ENCODE assay signal across 12 cellular contexts in the genomic region with DNA sequence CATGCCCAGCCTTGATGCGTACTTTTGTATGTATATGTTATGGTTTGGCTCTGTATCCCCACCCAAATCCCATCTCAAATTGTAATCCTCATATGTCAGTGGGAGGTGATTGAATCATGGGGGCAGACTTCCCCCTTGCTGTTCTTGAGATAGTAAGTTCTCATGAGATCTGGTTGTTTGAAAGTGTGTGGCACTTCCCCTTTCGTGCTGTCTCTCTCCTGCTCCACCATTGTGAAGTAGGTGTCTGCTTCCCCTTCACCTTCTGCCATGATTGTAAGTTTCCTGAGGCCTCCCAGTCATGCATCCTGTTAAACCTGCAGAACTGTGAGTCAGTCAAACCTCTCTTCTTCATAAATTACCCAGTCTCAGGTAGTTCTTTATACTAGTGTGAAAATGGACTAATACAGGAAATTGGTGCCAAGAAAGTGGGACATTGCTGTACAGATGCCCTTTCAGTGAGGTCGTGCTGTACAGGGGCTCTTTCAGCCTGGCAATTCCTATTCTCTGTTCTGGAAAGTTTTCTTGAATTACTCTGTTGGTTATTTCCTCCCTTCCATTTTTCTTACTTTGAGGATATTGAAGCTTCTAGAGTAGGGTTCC. TPM values are rescaled to one million over a fixed set of nuclear protein-coding genes. Genes with fewer than 3 reads are reported as not detected.
DNase-seq lines count a peak whose midpoint lies in the region; ATAC-seq and TF ChIP-seq lines count a peak whose summit lies in the region.
"Had no signal": no experiment of that assay in that cellular context is flagged by ENCODE, and none has a peak within 500 bp of the region (broad histone marks: within the 10 kb centered on the region; RNA-seq: fewer than 3 reads in every experiment).

No MANE protein-coding gene starts in this region.

- CTCF ChIA-PET in OCI-LY7 (lab: Charles Lee; ENCODE audit: unreplicated experiment), result no interaction called here

- peaks cover 18% of the 10 kb centered on the region for H3K4me1 ChIP-seq in OCI-LY7 (ENCODE audit: insufficient read depth, low read length, poor library complexity, severe bottlenecking)
- H3K4me1 ChIP-seq: colonic mucosa had no signal

- H4K20me1 ChIP-seq in OCI-LY7 (ENCODE audit: insufficient read depth, low read length), result peaks cover 17% of the 10 kb centered on the region; the same call in 1 of the 2 replicates

- BruUV-seq in OCI-LY7 (replicated peaks; lab: Mats Ljungman, UMichigan), result no TSS peak

- H3K9me3 ChIP-seq in OCI-LY7 (ENCODE audit: low read length), result no peaks in the 10 kb centered on the region
- H3K9me3 ChIP-seq: colonic mucosa had no signal

- H3K4me2 ChIP-seq in OCI-LY7 (ENCODE audit: low read length), result no peak overlapping the region

- POLR2A ChIA-PET in OCI-LY7 (lab: Charles Lee), result interaction anchor here (0.6 to 1.2 kb wide), 3 partner anchors 63 to 1791 kb away, joined by 3 to 4 read pairs (median 4); no protein-coding TSS in a partner anchor

- intact Hi-C loops in OCI-LY7 (cut with micrococcal nuclease; ENCODE audit: unreplicated experiment), result no loop called here

- H3K9me2 ChIP-seq in OCI-LY7 (ENCODE audit: insufficient read depth, low read length), result no peaks in the 10 kb centered on the region

- H3K36me3 ChIP-seq in OCI-LY7 (ENCODE audit: insufficient read depth, low read length), result peaks cover 53% of the 10 kb centered on the region
- H3K36me3 ChIP-seq: colonic mucosa had no signal

- ATAC-seq in GM18867 (IDR thresholded peaks at IDR 0.05; ENCODE audit: unreplicated experiment), result peak; percentile 45
- no peak for ATAC-seq in central memory CD8-positive, alpha-beta T cell (replicated peaks; ENCODE audit: extremely low read depth, poor library complexity, severe bottlenecking)

- H3K27ac ChIP-seq in 22Rv1 (peak overlapping the region; percentile 33; the same call in 1 of the 2 replicates), OCI-LY7 (ENCODE audit: low read depth, low read length, poor library complexity, severe bottlenecking) (no peak overlapping the region)
- H3K27ac ChIP-seq: colonic mucosa had no signal

- peaks cover 61% of the 10 kb centered on the region for H3K4me1 Mint-ChIP-seq in central memory CD8-positive, alpha-beta T cell

- peak overlapping the region; percentile 79 for H3K27ac Mint-ChIP-seq in central memory CD8-positive, alpha-beta T cell (ENCODE audit: low read depth)

- no peak overlapping the region for H3K4me3 ChIP-seq in OCI-LY7 (ENCODE audit: low read depth, low read length, poor library complexity, severe bottlenecking)
- H3K4me3 ChIP-seq: colonic mucosa had no signal

- H3K36me3 Mint-ChIP-seq in central memory CD8-positive, alpha-beta T cell (ENCODE audit: insufficient read depth), result peaks cover 15% of the 10 kb centered on the region

- no peaks in the 10 kb centered on the region for H3K9me3 Mint-ChIP-seq in central memory CD8-positive, alpha-beta T cell

- no peaks in the 10 kb centered on the region for H3K27me3 Mint-ChIP-seq in central memory CD8-positive, alpha-beta T cell

- DNase-seq in OCI-LY7 (ENCODE audit: low spot score) (peak; percentile 39), RKO (ENCODE audit: low spot score) (no peak), NCI-H774 (lab: John Stamatoyannopoulos, UW) (no peak), NCI-H345 (lab: John Stamatoyannopoulos, UW) (no peak), NCI-H2029 (lab: John Stamatoyannopoulos, UW) (no peak)
- DNase-seq in central memory CD8-positive, alpha-beta T cell (ENCODE audit: low spot score in 2 of 2), result no peak
- DNase-seq: colonic mucosa, COR-L47, midbrain, NCI-H2107 had no signal

- H3K79me2 ChIP-seq in OCI-LY7 (ENCODE audit: insufficient read depth, low read depth, low read length), result peaks cover 97% of the 10 kb centered on the region

- H2AFZ ChIP-seq in OCI-LY7 (ENCODE audit: low read length), result no peak overlapping the region

- H3K4me3 Mint-ChIP-seq in central memory CD8-positive, alpha-beta T cell, result no peak overlapping the region

- TF ChIP-seq CTCF in 22Rv1 (IDR thresholded peaks at IDR 0.05), result no peak
- no peak for TF ChIP-seq CTCF in OCI-LY7 (conservative IDR thresholded peaks at IDR 0.05; ENCODE audit: low read length)

RNA-seq across cellular contexts. Expression of gene KCMF1, which starts 38.2 kb away (rescaled TPM):
- 42.2 and 63.0 TPM in 2 replicates for total RNA-seq in OCI-LY7 (2014; rRNA removed; shearing (Covaris generic))
- total RNA-seq in OCI-LY7 (2022), result 95.1 and 108 TPM in 2 replicates
